8 cellular contexts compared by ENCODE assay signal in the genomic region with DNA sequence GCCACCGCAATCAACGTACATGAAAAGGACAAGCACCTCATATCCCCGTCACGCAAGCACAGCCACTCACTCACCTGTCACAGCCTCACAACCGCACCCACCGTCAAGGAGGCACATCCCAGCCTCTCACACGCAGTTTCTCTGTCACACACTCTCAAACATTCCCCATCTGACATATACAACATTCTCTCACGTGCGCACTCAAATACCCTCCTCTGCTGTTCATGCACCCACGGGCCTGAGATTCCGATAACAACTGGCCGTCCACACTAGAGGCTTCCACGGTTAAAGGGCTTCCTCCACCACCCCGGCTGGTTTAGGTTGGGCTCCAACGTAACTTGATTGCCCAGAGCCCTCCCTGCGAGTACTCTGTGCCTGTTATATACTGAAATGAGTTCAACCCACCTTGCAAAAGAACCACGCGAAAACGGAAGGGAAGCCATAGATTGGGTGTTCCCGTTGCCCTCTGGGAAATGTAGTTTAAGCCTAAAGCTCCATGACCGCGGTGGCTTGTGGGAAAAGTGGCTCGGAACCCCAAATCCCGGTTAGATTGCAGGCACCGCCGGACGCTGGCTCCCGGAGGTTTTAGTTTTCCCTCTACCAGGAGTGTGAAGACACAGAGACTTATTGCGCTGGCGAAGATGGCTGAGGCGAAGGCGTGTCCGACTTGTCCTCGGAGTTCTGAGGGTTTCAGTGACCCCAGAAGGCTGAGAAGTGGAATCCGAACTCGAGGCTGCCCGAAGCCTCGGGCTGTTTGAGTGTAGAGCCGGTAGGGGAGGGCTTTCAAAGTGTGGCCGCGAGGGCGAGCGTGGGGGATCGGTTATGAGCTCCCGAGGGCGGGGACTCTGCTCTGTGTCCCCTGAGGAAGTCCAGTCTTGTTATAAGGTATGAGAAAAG. TPM values are rescaled to one million over a fixed set of nuclear protein-coding genes. Genes with fewer than 3 reads are reported as not detected.
DNase-seq lines count a peak whose midpoint lies in the region; ATAC-seq lines count a peak whose summit lies in the region.

A gene (minus strand): TSS at position 448 of the 897 bp plus-strand sequence. CDS start 5,857 bp downstream, outside the sequence.

- POLR2A ChIA-PET in naive thymus-derived CD8-positive, alpha-beta T cell (lab: Charles Lee) = interaction anchor here (0.6 to 1.6 kb wide), 10 partner anchors 10 to 1792 kb away, joined by 3 to 15 read pairs (median 4); a partner anchor contains a TSS

- peaks cover 11% of the 10 kb centered on the region for H3K36me3 Mint-ChIP-seq in activated T-helper 17 cell treated with anti-CD3 and anti-CD28 coated beads, Interleukin-2, amount 50 U/mL, for 72 hours (ENCODE audit: low read depth)
- peaks cover 17 to 40% (median 20%) of the 10 kb centered on the region in 3 donors for H3K36me3 Mint-ChIP-seq in naive thymus-derived CD8-positive, alpha-beta T cell
- H3K36me3 Mint-ChIP-seq in stimulated activated naive B cell treated with anti-CD40 and anti-IgM and Interleukin-4, amounts not matched to agents 10 μg/mL and 1 μg/mL and 100 μg/mL, for 72 hours = peaks cover 20 to 25% of the 10 kb centered on the region in 2 donors

- ATAC-seq in GM21825 (IDR thresholded peaks at IDR 0.05; ENCODE audit: unreplicated experiment) = peak; percentile 81
- peak; percentile 86 for ATAC-seq in activated T-helper 17 cell treated with anti-CD3 and anti-CD28 coated beads, Interleukin-2, amount 50 U/mL, for 72 hours (replicated peaks)
- ATAC-seq in naive thymus-derived CD8-positive, alpha-beta T cell = peak; percentile 86 to 90
- peak; percentile 87 to 90 for ATAC-seq in stimulated activated naive B cell treated with anti-CD40 and anti-IgM and Interleukin-4, amounts not matched to agents 10 μg/mL and 1 μg/mL and 100 μg/mL, for 72 hours (replicated peaks)

- no peaks in the 10 kb centered on the region for H3K27me3 Mint-ChIP-seq in activated T-helper 17 cell treated with anti-CD3 and anti-CD28 coated beads, Interleukin-2, amount 50 U/mL, for 72 hours
- peaks cover 0 to 3% (median 0%) of the 10 kb centered on the region in 5 donors for H3K27me3 Mint-ChIP-seq in naive thymus-derived CD8-positive, alpha-beta T cell
- H3K27me3 Mint-ChIP-seq in stimulated activated naive B cell treated with anti-CD40 and anti-IgM and Interleukin-4, amounts not matched to agents 10 μg/mL and 1 μg/mL and 100 μg/mL, for 72 hours = no peaks in the 10 kb centered on the region

- H3K4me3 Mint-ChIP-seq in activated T-helper 17 cell treated with anti-CD3 and anti-CD28 coated beads, Interleukin-2, amount 50 U/mL, for 72 hours = peak within 1 kb of the TSS; percentile 94
- peak within 1 kb of the TSS; percentile 91 to 100 (median 95) for H3K4me3 Mint-ChIP-seq in naive thymus-derived CD8-positive, alpha-beta T cell
- peak within 1 kb of the TSS; percentile 93 to 98 for H3K4me3 Mint-ChIP-seq in stimulated activated naive B cell treated with anti-CD40 and anti-IgM and Interleukin-4, amounts not matched to agents 10 μg/mL and 1 μg/mL and 100 μg/mL, for 72 hours

- peaks cover 4% of the 10 kb centered on the region for H3K9me3 Mint-ChIP-seq in activated T-helper 17 cell treated with anti-CD3 and anti-CD28 coated beads, Interleukin-2, amount 50 U/mL, for 72 hours
- H3K9me3 Mint-ChIP-seq in naive thymus-derived CD8-positive, alpha-beta T cell = peaks cover 0 to 44% (median 22%) of the 10 kb centered on the region in 9 donors
- H3K9me3 Mint-ChIP-seq in stimulated activated naive B cell treated with anti-CD40 and anti-IgM and Interleukin-4, amounts not matched to agents 10 μg/mL and 1 μg/mL and 100 μg/mL, for 72 hours = peaks cover 10% of the 10 kb centered on the region in 2 donors

- DNase-seq in DMS79 treated with DMSO at 0.1 percent for 48 hours (lab: John Stamatoyannopoulos, UW) = peak; percentile 72
- DNase-seq in LHCN-M2 (ENCODE audit: low read depth) = peak; percentile 89
- peak; percentile 91 for DNase-seq in RPMI7951 (ENCODE audit: low read depth)
- DNase-seq in fibroblast of peridontal ligament (ENCODE audit: extremely low read depth) = peak; percentile 91
- DNase-seq in naive thymus-derived CD8-positive, alpha-beta T cell = peak; percentile 67 to 97 (median 94)
- DNase-seq in stimulated activated naive B cell treated with anti-CD40 and anti-IgM and Interleukin-4, amounts not matched to agents 10 μg/mL and 1 μg/mL and 100 μg/mL, for 72 hours = peak; percentile 80

- H3K4me1 Mint-ChIP-seq in activated T-helper 17 cell treated with anti-CD3 and anti-CD28 coated beads, Interleukin-2, amount 50 U/mL, for 72 hours = peaks cover 10% of the 10 kb centered on the region
- peaks cover 18 to 51% (median 41%) of the 10 kb centered on the region in 4 donors for H3K4me1 Mint-ChIP-seq in naive thymus-derived CD8-positive, alpha-beta T cell
- peaks cover 15 to 32% of the 10 kb centered on the region in 2 donors for H3K4me1 Mint-ChIP-seq in stimulated activated naive B cell treated with anti-CD40 and anti-IgM and Interleukin-4, amounts not matched to agents 10 μg/mL and 1 μg/mL and 100 μg/mL, for 72 hours

- H3K27ac Mint-ChIP-seq in activated T-helper 17 cell treated with anti-CD3 and anti-CD28 coated beads, Interleukin-2, amount 50 U/mL, for 72 hours = peak within 1 kb of the TSS; percentile 96
- H3K27ac Mint-ChIP-seq in naive thymus-derived CD8-positive, alpha-beta T cell = peak within 1 kb of the TSS; percentile 96 to 100 (median 98)
- peak within 1 kb of the TSS; percentile 99 for H3K27ac Mint-ChIP-seq in stimulated activated naive B cell treated with anti-CD40 and anti-IgM and Interleukin-4, amounts not matched to agents 10 μg/mL and 1 μg/mL and 100 μg/mL, for 72 hours

RNA-seq across cellular contexts. Expression of the gene that starts here (rescaled TPM):
- total RNA-seq in LHCN-M2 (2014; rRNA removed) = 6.9 and 7.5 TPM in 2 replicates
- polyA plus RNA-seq in LHCN-M2 (2012) = 1.2 TPM
- 3.1 and 4.9 TPM in 2 replicates for total RNA-seq in RPMI7951 (2014; rRNA removed; shearing (Covaris generic))
- 1 to 10 TPM; 4.9 to 9.8 TPM for total RNA-seq in activated T-helper 17 cell treated with anti-CD3 and anti-CD28 coated beads, Interleukin-2, amount 50 U/mL, for 72 hours
- total RNA-seq in naive thymus-derived CD8-positive, alpha-beta T cell = 10 to 100 TPM; 31.1 to 37.8 TPM
- polyA plus RNA-seq in naive thymus-derived CD8-positive, alpha-beta T cell = 10 to 100 TPM in 2 of 3 donors, 1 to 10 TPM in 1; 6.7 to 14.0 (median 13.6) TPM

Comparison
In these comparisons a context has a peak if more than half of its experiments do, and no peak if none do; other contexts are left out.
1. Peak in every context shown above with its lines: DNase-seq and ATAC-seq.